29 cellular contexts compared by ENCODE assay signal in genomic region chr22:21661991-21662390, GRCh38. TPM values are rescaled to one million over a fixed set of nuclear protein-coding genes. Genes with fewer than 3 reads are reported as not detected.
"Had no signal": no experiment of that assay in that cellular context is flagged by ENCODE, and none has a peak within 500 bp of the region (broad histone marks: within the 10 kb centered on the region; RNA-seq: fewer than 3 reads in every experiment).

No MANE protein-coding gene starts in this region.

- H3K27me3 Mint-ChIP-seq: naive B cell; progenitor cell of endocrine pancreas; stimulated activated memory B cell treated with anti-CD40 and anti-IgM and Interleukin-4, amounts not matched to agents 10 μg/mL and 1 μg/mL and 100 μg/mL, for 72 hours; stimulated activated naive CD8-positive, alpha-beta T cell treated with anti-CD3 and anti-CD28 coated beads, Interleukin-15, amount 100 ng/mL, for 72 hours; type B pancreatic cell had no signal

- H3K4me2 ChIP-seq: smooth muscle cell had no signal

- H3K27ac Mint-ChIP-seq: mesothelial cell of epicardium; natural killer cell; progenitor cell of endocrine pancreas; stimulated activated memory B cell treated with anti-CD40 and anti-IgM and Interleukin-4, amounts not matched to agents 10 μg/mL and 1 μg/mL and 100 μg/mL, for 72 hours; type B pancreatic cell had no signal

- ATAC-seq: natural killer cell; right lobe of liver; stimulated activated memory B cell treated with anti-CD40 and anti-IgM and Interleukin-4, amounts not matched to agents 10 μg/mL and 1 μg/mL and 100 μg/mL, for 72 hours; stimulated activated naive CD8-positive, alpha-beta T cell treated with anti-CD3 and anti-CD28 coated beads, Interleukin-15, amount 100 ng/mL, for 72 hours had no signal

- H3K27me3 ChIP-seq: ovary, right atrium auricular region, right lobe of liver had no signal

- H3K27ac ChIP-seq: left ventricle myocardium inferior, neutrophil, ovary, right atrium auricular region, right lobe of liver, tibial nerve, uterus had no signal

- DNase-seq: islet precursor cell; left ventricle myocardium inferior; mesendoderm; naive B cell; natural killer cell; occipital lobe; ovary; right lobe of liver; stimulated activated CD4-positive, alpha-beta T cell treated with anti-CD3 and anti-CD28 coated beads, Interleukin-1b, Interleukin-23, amount 100 ng/mL, for 48 hours; stimulated activated CD4-positive, alpha-beta T cell treated with anti-CD3 and anti-CD28 coated beads, Interleukin-2, amount 100 ng/mL, for 48 hours; stimulated activated CD4-positive, alpha-beta T cell treated with anti-CD3 and anti-CD28 coated beads, Interleukin-4, amount 100 ng/mL, for 4 hours; stimulated activated CD8-positive, alpha-beta memory T cell treated with anti-CD3 and anti-CD28 coated beads, Interleukin-4, amount 100 ng/mL, for 48 hours; stimulated activated naive CD4-positive, alpha-beta T cell treated with Interleukin-2 at 50 U/mL for 16 hours; stimulated activated naive CD8-positive, alpha-beta T cell treated with anti-CD3 and anti-CD28 coated beads, Interleukin-15, amount 100 ng/mL, for 72 hours; substantia nigra; uterus had no signal

- H3K4me1 ChIP-seq: uterus had no signal

- H3K36me3 Mint-ChIP-seq: mesothelial cell of epicardium; naive B cell; natural killer cell; stimulated activated memory B cell treated with anti-CD40 and anti-IgM and Interleukin-4, amounts not matched to agents 10 μg/mL and 1 μg/mL and 100 μg/mL, for 72 hours; type B pancreatic cell had no signal

- H3K9me3 Mint-ChIP-seq: mesothelial cell of epicardium; naive B cell; natural killer cell; stimulated activated memory B cell treated with anti-CD40 and anti-IgM and Interleukin-4, amounts not matched to agents 10 μg/mL and 1 μg/mL and 100 μg/mL, for 72 hours; stimulated activated naive CD8-positive, alpha-beta T cell treated with anti-CD3 and anti-CD28 coated beads, Interleukin-15, amount 100 ng/mL, for 72 hours; type B pancreatic cell had no signal

- H3K9me3 ChIP-seq: left ventricle myocardium inferior, neutrophil, ovary, right atrium auricular region, right lobe of liver, tibial nerve, uterus had no signal

- H3K36me3 ChIP-seq: left ventricle myocardium inferior, neutrophil, ovary, right atrium auricular region, right lobe of liver, tibial nerve, uterus had no signal

- H3K4me3 ChIP-seq: left ventricle myocardium inferior, lung, ovary, right atrium auricular region, right lobe of liver, smooth muscle cell, tibial nerve, uterus had no signal

- H3K4me3 Mint-ChIP-seq: mesothelial cell of epicardium; natural killer cell; stimulated activated memory B cell treated with anti-CD40 and anti-IgM and Interleukin-4, amounts not matched to agents 10 μg/mL and 1 μg/mL and 100 μg/mL, for 72 hours; stimulated activated naive CD8-positive, alpha-beta T cell treated with anti-CD3 and anti-CD28 coated beads, Interleukin-15, amount 100 ng/mL, for 72 hours; type B pancreatic cell had no signal

RNA-seq across cellular contexts. Expression of gene CCDC116, which starts 29.4 kb away (rescaled TPM):
- total RNA-seq: mononuclear cell, renal cortical epithelial cell, right atrium auricular region, right lobe of liver, skeletal muscle tissue, temporal lobe had no signal
- polyA plus RNA-seq: smooth muscle cell had no signal
